15 cellular contexts compared by ENCODE assay signal in the genomic region with DNA sequence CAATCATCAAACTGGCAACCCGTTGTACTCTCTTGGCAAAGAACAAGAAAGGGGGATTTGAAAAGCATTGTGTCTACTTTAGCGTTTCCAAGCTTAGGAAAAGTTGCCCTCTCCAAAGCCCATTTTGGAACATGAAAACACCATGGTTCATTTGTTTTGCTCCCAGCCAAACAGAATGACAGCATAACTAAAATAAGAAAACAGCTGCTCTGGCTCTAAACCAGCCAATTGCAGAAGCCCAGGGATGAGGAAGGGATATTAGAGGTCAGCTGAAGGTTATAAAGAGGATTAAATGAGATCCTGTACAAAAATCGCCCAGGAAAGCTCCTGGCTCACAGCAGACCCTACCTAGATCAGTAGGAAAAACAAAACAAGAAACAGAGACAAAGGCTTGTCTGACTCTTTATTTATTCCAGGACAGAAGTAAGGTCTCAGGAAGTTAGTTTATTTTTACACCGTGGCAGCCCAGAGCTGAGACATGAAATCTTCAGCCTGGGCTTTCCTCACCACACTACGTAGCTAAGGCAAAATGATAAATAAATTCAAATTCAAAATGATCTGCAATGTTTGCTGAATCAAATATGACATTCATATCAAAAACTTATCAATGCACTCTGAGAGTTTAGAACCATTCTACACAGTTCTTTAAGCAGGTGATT. TPM values are rescaled to one million over a fixed set of nuclear protein-coding genes. Genes with fewer than 3 reads are reported as not detected.
DNase-seq lines count a peak whose midpoint lies in the region; ATAC-seq and TF ChIP-seq lines count a peak whose summit lies in the region.
"Had no signal": no experiment of that assay in that cellular context is flagged by ENCODE, and none has a peak within 500 bp of the region (broad histone marks: within the 10 kb centered on the region; RNA-seq: fewer than 3 reads in every experiment).

No MANE protein-coding gene starts in this region.

- H3K4me2 ChIP-seq in GM23248 (ENCODE audit: unreplicated experiment) = no peak overlapping the region

- in situ Hi-C loops in GM23248 (cut with MboI) = no loop called here

- peak; percentile 77 for ATAC-seq in sciatic nerve
- ATAC-seq in GM21528 (IDR thresholded peaks at IDR 0.05; ENCODE audit: low FRiP score, unreplicated experiment) = no peak
- no peak for ATAC-seq in GM21723 (IDR thresholded peaks at IDR 0.05; ENCODE audit: unreplicated experiment)
- ATAC-seq: WTC11 had no signal

- intact Hi-C loops in left ventricle myocardium inferior (cut with micrococcal nuclease) (no loop called here), sciatic nerve (cut with DNase I) (no loop called here), testis (cut with DNase I; ENCODE audit: low total_unique reads) (no loop called here)

- H3K4me3 ChIP-seq in GM23248 (no peak overlapping the region), SJCRH30 (no peak overlapping the region), left ventricle myocardium inferior (no peak overlapping the region), testis (no peak overlapping the region)

- DNase-seq in GM23248 (no peak), SJCRH30 (peak; percentile 73 to 90), left ventricle myocardium inferior (no peak), sciatic nerve (ENCODE audit: low spot score) (no peak), NCI-H128 (lab: John Stamatoyannopoulos, UW; ENCODE audit: unreplicated experiment) (no peak), testis (no peak)
- DNase-seq: activated gamma-delta T cell; MV-4-11; stimulated activated CD4-positive, alpha-beta T cell treated with anti-CD3 and anti-CD28 coated beads, Interleukin-4, amount 100 ng/mL, for 24 hours; SW 1271 had no signal

- no peak overlapping the region for H3K27ac ChIP-seq in GM23248
- peak overlapping the region; percentile 93 for H3K27ac ChIP-seq in SJCRH30
- H3K27ac ChIP-seq in left ventricle myocardium inferior (replicated peaks) = peak overlapping the region; percentile 72
- H3K27ac ChIP-seq in testis = no peak overlapping the region

- 0 out of 2 replicates have a peak overlapping the region, but pooled peaks have one; percentile 12 for H2AFZ ChIP-seq in GM23248

- H3K9ac ChIP-seq in GM23248 = no peak overlapping the region

- TF ChIP-seq POLR2A in testis (IDR thresholded peaks at IDR 0.05) = no peak

- H3K36me3 ChIP-seq in GM23248 (ENCODE audit: low read depth) (no peaks in the 10 kb centered on the region), SJCRH30 (no peaks in the 10 kb centered on the region), left ventricle myocardium inferior (no peaks in the 10 kb centered on the region), testis (ENCODE audit: low read depth, missing control alignments) (no peaks in the 10 kb centered on the region)

- H3K9me2 ChIP-seq in GM23248 (ENCODE audit: insufficient read depth) = no peaks in the 10 kb centered on the region

- no peaks in the 10 kb centered on the region for H3K9me3 ChIP-seq in GM23248 (ENCODE audit: low read depth)
- H3K9me3 ChIP-seq in SJCRH30 (replicated peaks) = no peaks in the 10 kb centered on the region
- no peaks in the 10 kb centered on the region for H3K9me3 ChIP-seq in left ventricle myocardium inferior (replicated peaks)
- no peaks in the 10 kb centered on the region for H3K9me3 ChIP-seq in testis

- TF ChIP-seq CTCF in left ventricle myocardium inferior (IDR thresholded peaks at IDR 0.05; ENCODE audit: borderline replicate concordance) (no peak), testis (IDR thresholded peaks at IDR 0.05) (no peak)

- no peaks in the 10 kb centered on the region for H4K20me1 ChIP-seq in GM23248 (ENCODE audit: insufficient read depth)

- WGBS in GM23248 (ENCODE audit: low coverage in 1 of 2, low lambda C conversion rate in 2 of 2, missing lambda C conversion rate in 2 of 2), 2 experiments = 21 to 28% methylated on average over 5 of the region's 5 CpGs
- WGBS in testis, 2 donors = 54 to 57% methylated on average over 5 of the region's 5 CpGs

- H3K27me3 ChIP-seq in GM23248 (replicated peaks; ENCODE audit: insufficient read depth) (no peaks in the 10 kb centered on the region), SJCRH30 (no peaks in the 10 kb centered on the region), left ventricle myocardium inferior (ENCODE audit: low read depth) (no peaks in the 10 kb centered on the region), testis (no peaks in the 10 kb centered on the region)

- H3K79me2 ChIP-seq in GM23248 (ENCODE audit: insufficient read depth) = no peaks in the 10 kb centered on the region

- H3K4me1 ChIP-seq in GM23248 (ENCODE audit: insufficient read depth) (no peaks in the 10 kb centered on the region), SJCRH30 (peaks cover 33% of the 10 kb centered on the region), left ventricle myocardium inferior (peaks cover 25% of the 10 kb centered on the region), testis (no peaks in the 10 kb centered on the region)

- H3F3A ChIP-seq in GM23248 (ENCODE audit: insufficient read depth) = no peaks in the 10 kb centered on the region

RNA-seq across cellular contexts. Expression of a gene that starts 25.8 kb away (rescaled TPM):
- total RNA-seq in GM23248 (2014; rRNA removed; shearing (Covaris generic)) = 0.63 and 1.2 TPM in 2 replicates
- 0.24 and 0.37 TPM in 2 replicates for polyA plus RNA-seq in GM23248 (2016; fragmentation: Nextera tagmentation; extraction: Ambion mirVana)
- 3.5 and 7.4 TPM in 2 replicates for total RNA-seq in SJCRH30 (2014; rRNA removed; shearing (Covaris generic))
- 16.5 TPM for total RNA-seq in left ventricle myocardium inferior
- 1.3 TPM for total RNA-seq in sciatic nerve
- total RNA-seq in testis = 1 to 10 TPM in 1 of 2 donors, under 1 TPM in 1; 0.93 to 2.1 TPM
- 1.5 TPM for polyA plus RNA-seq in testis (ENCODE audit: insufficient read depth, low read depth, low replicate concordance)

RNA-seq across cellular contexts. Expression of a gene that starts 50.4 kb away (rescaled TPM):
- 73.0 and 73.3 TPM in 2 replicates for total RNA-seq in GM23248 (2014; rRNA removed; shearing (Covaris generic))
- polyA plus RNA-seq in GM23248 (2016; fragmentation: Nextera tagmentation; extraction: Ambion mirVana) (105 and 108 TPM in 2 replicates), testis (ENCODE audit: insufficient read depth, low read depth, low replicate concordance) (24.6 TPM)
- total RNA-seq in SJCRH30 (2014; rRNA removed; shearing (Covaris generic)) = 38.8 and 45.9 TPM in 2 replicates
- total RNA-seq in left ventricle myocardium inferior (17.5 TPM), sciatic nerve (26.6 TPM), testis (10 to 100 TPM; 13.7 to 13.9 TPM)

RNA-seq across cellular contexts. Expression of a gene that starts 50.5 kb away (rescaled TPM):
- 102 and 117 TPM in 2 replicates for total RNA-seq in GM23248 (2014; rRNA removed; shearing (Covaris generic))
- polyA plus RNA-seq in GM23248 (2016; fragmentation: Nextera tagmentation; extraction: Ambion mirVana) (71.7 and 80.3 TPM in 2 replicates), testis (ENCODE audit: insufficient read depth, low read depth, low replicate concordance) (9.8 TPM)
- 44.7 and 49.7 TPM in 2 replicates for total RNA-seq in SJCRH30 (2014; rRNA removed; shearing (Covaris generic))
- total RNA-seq in left ventricle myocardium inferior (23.1 TPM), sciatic nerve (32.7 TPM), testis (10 to 100 TPM; 15.2 to 21.6 TPM)

RNA-seq across cellular contexts. Expression of a gene that starts 52.7 kb away (rescaled TPM):
- not detected in 2 replicates for total RNA-seq in GM23248 (2014; rRNA removed; shearing (Covaris generic))
- polyA plus RNA-seq in GM23248 (2016; fragmentation: Nextera tagmentation; extraction: Ambion mirVana) = 0.08 TPM in 1 of 2 replicates, not detected in the other
- total RNA-seq in SJCRH30 (2014; rRNA removed; shearing (Covaris generic)) = 0.05 TPM in 1 of 2 replicates, not detected in the other
- total RNA-seq in left ventricle myocardium inferior = not detected
- 0.27 TPM for total RNA-seq in sciatic nerve
- total RNA-seq in testis = not detected
- polyA plus RNA-seq in testis (ENCODE audit: insufficient read depth, low read depth, low replicate concordance) = not detected
- total RNA-seq: HT1080, NCI-H460, WTC11 had no signal

Comparison
In these comparisons a context has a peak if more than half of its experiments do, and no peak if none do; other contexts are left out.
1. DNase-seq: peak in SJCRH30 (2 of 2); none in GM23248 (single experiment), left ventricle myocardium inferior (single experiment), sciatic nerve (single experiment), NCI-H128 (single experiment) and testis (single experiment).
2. H3K27ac ChIP-seq: peak in SJCRH30 (single experiment) and left ventricle myocardium inferior (single experiment); none in GM23248 (single experiment) and testis (0 of 2).